Comparison of ENCODE assay signal across 8 cellular contexts in genomic region chr10:95758351-95759025, GRCh38. TPM values are rescaled to one million over a fixed set of nuclear protein-coding genes. Genes with fewer than 3 reads are reported as not detected.
DNase-seq lines count a peak whose midpoint lies in the region; ATAC-seq and TF ChIP-seq lines count a peak whose summit lies in the region.

No MANE protein-coding gene starts in this region.

- TF ChIP-seq CTCF in OCI-LY7 (conservative IDR thresholded peaks at IDR 0.05; ENCODE audit: low read length), result no peak
- no peak for TF ChIP-seq CTCF in mucosa of descending colon (IDR thresholded peaks at IDR 0.05)
- no peak for TF ChIP-seq CTCF in Caco-2 (IDR thresholded peaks at IDR 0.05; ENCODE audit: insufficient read depth in 1 of 2, low read depth in 1 of 2, low read length in 1 of 2, severe bottlenecking in 1 of 2, unreplicated experiment in 1 of 2)

- H3K9me3 Mint-ChIP-seq in Caco-2 (ENCODE audit: unreplicated experiment), result no peaks in the 10 kb centered on the region

- DNase-seq in OCI-LY7 (ENCODE audit: low spot score), result peak; percentile 49
- DNase-seq in mucosa of descending colon, result no peak
- DNase-seq in Caco-2, result no peak
- DNase-seq in cortex of kidney (lab: John Stamatoyannopoulos, UW), result no peak
- no peak for DNase-seq in NCI-H1105 treated with DMSO at 0.1 percent for 48 hours (lab: John Stamatoyannopoulos, UW)
- DNase-seq in ACHN, result no peak

- BruUV-seq in OCI-LY7 (replicated peaks; lab: Mats Ljungman, UMichigan) (TSS peak; percentile 85), Caco-2 (replicated peaks; lab: Mats Ljungman, UMichigan) (no TSS peak)

- H3K27me3 Mint-ChIP-seq in Caco-2 (ENCODE audit: insufficient read depth, unreplicated experiment), result peaks cover 5% of the 10 kb centered on the region

- ATAC-seq in GM18520 (IDR thresholded peaks at IDR 0.05; ENCODE audit: unreplicated experiment) (peak; percentile 62), GM21825 (IDR thresholded peaks at IDR 0.05; ENCODE audit: unreplicated experiment) (peak; percentile 44), mucosa of descending colon (peak; percentile 24)

- no peaks in the 10 kb centered on the region for H3K79me2 ChIP-seq in OCI-LY7 (ENCODE audit: insufficient read depth, low read depth, low read length)

- H3K36me3 ChIP-seq in OCI-LY7 (ENCODE audit: insufficient read depth, low read length) (no peaks in the 10 kb centered on the region), mucosa of descending colon (ENCODE audit: low read depth) (no peaks in the 10 kb centered on the region), Caco-2 (ENCODE audit: control insufficient read depth, insufficient read depth, low read length) (no peaks in the 10 kb centered on the region)

- H3K27ac ChIP-seq in OCI-LY7 (ENCODE audit: low read depth, low read length, poor library complexity, severe bottlenecking), result peak overlapping the region; percentile 94

- H3K27me3 ChIP-seq in Caco-2 (replicated peaks; ENCODE audit: control insufficient read depth, insufficient read depth, low read length), result no peaks in the 10 kb centered on the region

- no peak overlapping the region for H3K27ac Mint-ChIP-seq in Caco-2 (ENCODE audit: unreplicated experiment)

- H3K9me3 ChIP-seq in OCI-LY7 (ENCODE audit: low read length) (0 out of 2 replicates have a peak, but pooled peaks cover 3% of the 10 kb centered on the region), mucosa of descending colon (no peaks in the 10 kb centered on the region), Caco-2 (no peaks in the 10 kb centered on the region)

- in situ Hi-C loops in ACHN (cut with HindIII; ENCODE audit: low pct_ligation_motif_present, low pct_unique_long_range_greater_than_20kb, low sequenced_read_pairs), result no loop called here

- no peak overlapping the region for H3K4me3 Mint-ChIP-seq in Caco-2 (ENCODE audit: unreplicated experiment)

- H3K4me3 ChIP-seq in OCI-LY7 (ENCODE audit: low read depth, low read length, poor library complexity, severe bottlenecking) (peak overlapping the region; percentile 31), mucosa of descending colon (no peak overlapping the region), Caco-2 (ENCODE audit: low read depth, low read length) (no peak overlapping the region)

- H3K4me1 Mint-ChIP-seq in Caco-2 (ENCODE audit: low read depth, unreplicated experiment), result peaks cover 11% of the 10 kb centered on the region

- H3K9me2 ChIP-seq in OCI-LY7 (ENCODE audit: insufficient read depth, low read length), result no peaks in the 10 kb centered on the region

- CTCF ChIA-PET in OCI-LY7 (lab: Charles Lee; ENCODE audit: unreplicated experiment), result interaction anchor here (1.0 to 2.8 kb wide), 3 partner anchors 65 to 512 kb away, joined by 3 to 15 read pairs (median 3); partner anchors contain the start of gene TCTN3
- CTCF ChIA-PET in Caco-2 (lab: Charles Lee), result no interaction called here

- intact Hi-C loops in OCI-LY7 (cut with micrococcal nuclease; ENCODE audit: unreplicated experiment) (loop anchor here (1.0 to 5.0 kb wide), 3 partner anchors 80 to 529 kb away; partner anchors contain the start of gene BLNK), mucosa of descending colon (cut with DNase I, micrococcal nuclease) (no loop called here), Caco-2 (cut with micrococcal nuclease; ENCODE audit: unreplicated experiment) (no loop called here)

- peak overlapping the region; percentile 65 for H3K4me2 ChIP-seq in OCI-LY7 (ENCODE audit: low read length)

- POLR2A ChIA-PET in OCI-LY7 (lab: Charles Lee) (interaction anchor here (0.6 to 4.4 kb wide), 16 partner anchors 8 to 205 kb away, joined by 3 to 26 read pairs (median 4); partner anchors contain the start of gene TCTN3), Caco-2 (lab: Charles Lee) (no interaction called here)

- H3K36me3 Mint-ChIP-seq in Caco-2 (ENCODE audit: insufficient read depth, unreplicated experiment), result no peaks in the 10 kb centered on the region

- H3K4me1 ChIP-seq in OCI-LY7 (ENCODE audit: insufficient read depth, low read length, poor library complexity, severe bottlenecking), result peaks cover 60% of the 10 kb centered on the region
- H3K4me1 ChIP-seq in mucosa of descending colon (ENCODE audit: low read depth), result no peaks in the 10 kb centered on the region
- H3K4me1 ChIP-seq in Caco-2, result no peaks in the 10 kb centered on the region

- H4K20me1 ChIP-seq in OCI-LY7 (ENCODE audit: insufficient read depth, low read length), result no peaks in the 10 kb centered on the region

- peak overlapping the region; percentile 81 for H2AFZ ChIP-seq in OCI-LY7 (ENCODE audit: low read length)

RNA-seq across cellular contexts. Expression of gene ENTPD1, which starts 2.5 kb away (rescaled TPM):
- 1.7 and 5.1 TPM in 2 replicates for total RNA-seq in OCI-LY7 (2014; rRNA removed; shearing (Covaris generic))
- 3.7 and 6.7 TPM in 2 replicates for total RNA-seq in OCI-LY7 (2022)
- 10 to 100 TPM in 1 of 3 donors, 1 to 10 TPM in 2; 7.1 to 20.3 (median 7.2) TPM for total RNA-seq in mucosa of descending colon
- 1.7 and 2.2 TPM in 2 replicates for total RNA-seq in Caco-2 (2022)
